In the genomic region with DNA sequence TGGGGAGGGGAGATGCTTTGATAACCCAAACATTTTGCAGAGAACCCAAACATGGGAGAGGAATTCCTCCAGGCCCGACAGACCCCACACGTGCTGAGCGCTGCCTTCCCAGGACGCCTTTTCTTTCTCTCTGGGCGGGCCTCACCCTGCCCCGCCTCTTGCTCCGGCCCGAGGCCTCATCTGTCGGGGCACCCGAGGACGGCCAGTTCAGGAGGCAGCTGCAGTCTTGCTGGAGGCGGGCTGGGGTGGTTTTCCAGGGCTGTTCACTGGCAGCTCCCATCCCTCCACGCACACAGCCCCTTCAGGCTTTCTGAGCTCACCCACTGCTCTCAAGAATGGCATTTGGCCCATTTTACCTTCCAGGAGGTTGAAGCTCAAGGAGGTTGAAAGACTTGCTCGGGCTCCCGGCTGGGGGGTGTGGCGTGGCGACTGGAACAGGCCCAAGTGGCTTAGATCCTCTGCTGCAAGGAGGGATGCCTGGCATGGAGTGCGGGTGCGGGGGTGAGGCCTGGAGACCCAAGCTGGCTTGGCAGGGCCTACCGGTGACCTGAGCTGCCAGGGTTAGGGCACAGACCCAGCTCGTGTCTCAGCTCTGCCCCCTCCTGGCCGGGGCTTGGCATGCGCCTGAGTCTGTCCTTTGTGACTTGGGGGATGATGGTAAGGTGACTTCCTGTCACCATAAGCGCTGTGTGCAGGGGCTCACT, we compare ENCODE assay signal across 8 cellular contexts.
DNase-seq lines count a peak whose midpoint lies in the region; ATAC-seq, FAIRE-seq and TF ChIP-seq lines count a peak whose summit lies in the region.

No MANE protein-coding gene starts in this region.

- no peak for TF ChIP-seq POLR2A in GM12891 (IDR thresholded peaks at IDR 0.05; ENCODE audit: low read depth, low read length)

- ATAC-seq in HG03342 (IDR thresholded peaks at IDR 0.05; ENCODE audit: unreplicated experiment) (no peak), GM21526 (IDR thresholded peaks at IDR 0.05; ENCODE audit: low FRiP score, unreplicated experiment) (no peak)

- in situ Hi-C loops in ACHN (cut with HindIII; ENCODE audit: low pct_ligation_motif_present, low pct_unique_long_range_greater_than_20kb, low sequenced_read_pairs), result no loop called here

- DNase-seq in ACHN, result peak; percentile 41
- DNase-seq in GM12891 (ENCODE audit: insufficient read length, low spot score), result peak; percentile 92
- DNase-seq in NCI-H2029 treated with DMSO at 0.1 percent for 48 hours (lab: John Stamatoyannopoulos, UW), result peak; percentile 24
- peak; percentile 60 for DNase-seq in activated T-cell treated with anti-CD3 and anti-CD28 coated beads for 48 hours (ENCODE audit: low read depth)
- DNase-seq in fibroblast of mammary gland (ENCODE audit: low read depth), result no peak
- peak in 41 of 56 donors; percentile 16 to 80 (median 51) for DNase-seq in nucleus accumbens (lab: John Stamatoyannopoulos, UW)

- peak; percentile 16 for FAIRE-seq in GM12891 (lab: Jason Lieb, UNC)

- H3K4me3 ChIP-seq in fibroblast of mammary gland (ENCODE audit: control insufficient read depth, low read depth, low read length), result no peak overlapping the region

- peak; percentile 49 for TF ChIP-seq CTCF in fibroblast of mammary gland (conservative IDR thresholded peaks at IDR 0.05; ENCODE audit: control insufficient read depth, insufficient read depth, low read depth, low read length)

TF ChIP-seq in GM12891, 5 proteins besides CTCF, POLR2A, EP300 and RAD21:
- no peak for TF ChIP-seq TAF1 (IDR thresholded peaks at IDR 0.05; ENCODE audit: low read depth, low read length)
- TF ChIP-seq POU2F2 (IDR thresholded peaks at IDR 0.05; ENCODE audit: low read depth, low read length), result no peak
- no peak for TF ChIP-seq POLR2AphosphoS5 (IDR thresholded peaks at IDR 0.05; ENCODE audit: low read depth, low read length)
- no peak for TF ChIP-seq SPI1 (IDR thresholded peaks at IDR 0.05; ENCODE audit: low read depth, low read length)
- no peak for TF ChIP-seq PAX5 (IDR thresholded peaks at IDR 0.05; ENCODE audit: insufficient read depth, low read length, severe bottlenecking)
